8 cellular contexts compared by ENCODE assay signal in the genomic region with DNA sequence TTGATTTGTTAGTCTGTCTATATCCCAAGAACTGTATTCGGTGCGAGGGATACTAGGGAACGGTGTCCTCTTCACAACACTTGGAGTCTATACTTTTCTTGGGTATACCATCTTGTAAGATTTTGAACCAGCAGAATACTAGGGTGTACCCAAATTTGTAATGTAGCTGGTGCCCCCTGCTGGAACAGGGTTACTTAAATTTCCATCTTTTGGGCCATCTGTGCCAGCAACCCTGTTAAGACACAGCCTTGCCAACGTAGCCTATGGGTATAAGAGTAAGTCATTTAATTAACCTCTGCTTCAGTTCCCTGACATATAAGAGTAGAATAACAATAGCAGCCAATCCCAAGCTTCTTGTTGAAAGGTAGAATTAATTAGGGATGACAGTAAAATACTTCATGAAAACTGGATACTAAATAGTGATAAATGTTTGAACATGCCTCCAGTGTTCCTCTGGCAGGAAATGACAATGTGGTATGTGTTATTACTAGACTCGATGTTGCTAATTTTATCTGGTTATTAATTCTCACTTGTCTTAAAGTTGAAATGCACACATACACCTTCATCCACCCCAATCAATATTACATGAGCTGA.
DNase-seq lines count a peak whose midpoint lies in the region; ATAC-seq and TF ChIP-seq lines count a peak whose summit lies in the region.

No MANE protein-coding gene starts in this region.

- TF ChIP-seq RAD21 in neural cell (conservative IDR thresholded peaks at IDR 0.05) = peak; percentile 38

- TF ChIP-seq CTCF in neural cell (IDR thresholded peaks at IDR 0.05; ENCODE audit: poor library complexity, severe bottlenecking) (peak; percentile 36), thoracic aorta (IDR thresholded peaks at IDR 0.05) (peak; percentile 43)

- no peak overlapping the region for H3K4me3 Mint-ChIP-seq in activated CD4-positive, alpha-beta T cell treated with anti-CD3 and anti-CD28 coated beads for 36 hours

- peaks cover 6% of the 10 kb centered on the region for H3K4me1 Mint-ChIP-seq in activated CD4-positive, alpha-beta T cell treated with anti-CD3 and anti-CD28 coated beads for 36 hours

- no peak overlapping the region for H3K4me2 ChIP-seq in neural cell (ENCODE audit: low read length)

- H3K27me3 ChIP-seq in neural cell (ENCODE audit: insufficient read depth, low read depth, low read length) (no peaks in the 10 kb centered on the region), thoracic aorta (replicated peaks; ENCODE audit: insufficient read depth) (no peaks in the 10 kb centered on the region)

- no peak for TF ChIP-seq EP300 in neural cell (conservative IDR thresholded peaks at IDR 0.05; ENCODE audit: poor library complexity, severe bottlenecking)

- no peak overlapping the region for H2AFZ ChIP-seq in neural cell (ENCODE audit: low read depth, low read length)

- H3F3A ChIP-seq in neural cell (ENCODE audit: insufficient read depth, low read length, poor library complexity, severe bottlenecking) = no peaks in the 10 kb centered on the region

- peak; percentile 73 for ATAC-seq in GM19467 (IDR thresholded peaks at IDR 0.05; ENCODE audit: unreplicated experiment)
- peak; percentile 68 for ATAC-seq in activated CD4-positive, alpha-beta T cell treated with anti-CD3 and anti-CD28 coated beads for 36 hours
- peak; percentile 51 for ATAC-seq in thoracic aorta (ENCODE audit: insufficient number of reproducible peaks, low FRiP score, low read depth)

- no peaks in the 10 kb centered on the region for H3K79me2 ChIP-seq in neural cell (replicated peaks; ENCODE audit: insufficient read depth, low read length)

- H3K27ac ChIP-seq in neural cell (ENCODE audit: low read length) (no peak overlapping the region), thoracic aorta (no peak overlapping the region)

- H3K4me3 ChIP-seq in neural cell (ENCODE audit: low read length) (no peak overlapping the region), thoracic aorta (no peak overlapping the region)

- H4K20me1 ChIP-seq in neural cell (ENCODE audit: insufficient read depth) = no peaks in the 10 kb centered on the region

- no peak overlapping the region for H3K27ac Mint-ChIP-seq in activated CD4-positive, alpha-beta T cell treated with anti-CD3 and anti-CD28 coated beads for 36 hours

- no peaks in the 10 kb centered on the region for H3K9me2 ChIP-seq in neural cell (ENCODE audit: insufficient read depth, low read length)

- DNase-seq in COR-L47 (lab: John Stamatoyannopoulos, UW) = peak; percentile 62
- peak; percentile 61 for DNase-seq in NAMALWA (ENCODE audit: low spot score)
- peak; percentile 79 for DNase-seq in activated CD4-positive, alpha-beta T cell treated with anti-CD3 and anti-CD28 coated beads for 36 hours
- peak; percentile 51 for DNase-seq in ecto neural progenitor cell (ENCODE audit: low spot score)
- DNase-seq in thoracic aorta (ENCODE audit: low spot score) = no peak
- no peak for DNase-seq in NCI-H1048 (lab: John Stamatoyannopoulos, UW)

- POLR2A ChIA-PET in activated CD4-positive, alpha-beta T cell treated with anti-CD3 and anti-CD28 coated beads for 36 hours (lab: Charles Lee) = no interaction called here

- intact Hi-C loops in activated CD4-positive, alpha-beta T cell treated with anti-CD3 and anti-CD28 coated beads for 36 hours (cut with DNase I, micrococcal nuclease) = loop anchor here (1.0 to 5.0 kb wide), 5 partner anchors 366 to 640 kb away; no protein-coding TSS in a partner anchor

- H3K9me3 Mint-ChIP-seq in activated CD4-positive, alpha-beta T cell treated with anti-CD3 and anti-CD28 coated beads for 36 hours (ENCODE audit: low read depth) = no peaks in the 10 kb centered on the region

- H3K9ac ChIP-seq in neural cell (ENCODE audit: low read length) = no peak overlapping the region

- H3K9me3 ChIP-seq in neural cell (ENCODE audit: low read length) = no peaks in the 10 kb centered on the region
- H3K9me3 ChIP-seq in thoracic aorta = no peaks in the 10 kb centered on the region

- H3K36me3 ChIP-seq in neural cell (ENCODE audit: insufficient read depth, low read length) (no peaks in the 10 kb centered on the region), thoracic aorta (no peaks in the 10 kb centered on the region)

- no peaks in the 10 kb centered on the region for H3K27me3 Mint-ChIP-seq in activated CD4-positive, alpha-beta T cell treated with anti-CD3 and anti-CD28 coated beads for 36 hours

- H3K36me3 Mint-ChIP-seq in activated CD4-positive, alpha-beta T cell treated with anti-CD3 and anti-CD28 coated beads for 36 hours (ENCODE audit: low read depth) = no peaks in the 10 kb centered on the region

- CTCF ChIA-PET in activated CD4-positive, alpha-beta T cell treated with anti-CD3 and anti-CD28 coated beads for 36 hours (lab: Charles Lee) = interaction anchor here (0.6 to 1.2 kb wide), 2 partner anchors 20 to 517 kb away, joined by 3 read pairs; no protein-coding TSS in a partner anchor

- H3K4me1 ChIP-seq in thoracic aorta (ENCODE audit: control insufficient read depth in 1 of 2, low read depth in 2 of 2) = peaks cover 0 to 15% of the 10 kb centered on the region in 2 donors

TF ChIP-seq in neural cell, 6 proteins besides CTCF, POLR2A, EP300 and RAD21:
- peak; percentile 17 for TF ChIP-seq SMC3 (conservative IDR thresholded peaks at IDR 0.05; ENCODE audit: poor library complexity)
- TF ChIP-seq, protein P1, sequence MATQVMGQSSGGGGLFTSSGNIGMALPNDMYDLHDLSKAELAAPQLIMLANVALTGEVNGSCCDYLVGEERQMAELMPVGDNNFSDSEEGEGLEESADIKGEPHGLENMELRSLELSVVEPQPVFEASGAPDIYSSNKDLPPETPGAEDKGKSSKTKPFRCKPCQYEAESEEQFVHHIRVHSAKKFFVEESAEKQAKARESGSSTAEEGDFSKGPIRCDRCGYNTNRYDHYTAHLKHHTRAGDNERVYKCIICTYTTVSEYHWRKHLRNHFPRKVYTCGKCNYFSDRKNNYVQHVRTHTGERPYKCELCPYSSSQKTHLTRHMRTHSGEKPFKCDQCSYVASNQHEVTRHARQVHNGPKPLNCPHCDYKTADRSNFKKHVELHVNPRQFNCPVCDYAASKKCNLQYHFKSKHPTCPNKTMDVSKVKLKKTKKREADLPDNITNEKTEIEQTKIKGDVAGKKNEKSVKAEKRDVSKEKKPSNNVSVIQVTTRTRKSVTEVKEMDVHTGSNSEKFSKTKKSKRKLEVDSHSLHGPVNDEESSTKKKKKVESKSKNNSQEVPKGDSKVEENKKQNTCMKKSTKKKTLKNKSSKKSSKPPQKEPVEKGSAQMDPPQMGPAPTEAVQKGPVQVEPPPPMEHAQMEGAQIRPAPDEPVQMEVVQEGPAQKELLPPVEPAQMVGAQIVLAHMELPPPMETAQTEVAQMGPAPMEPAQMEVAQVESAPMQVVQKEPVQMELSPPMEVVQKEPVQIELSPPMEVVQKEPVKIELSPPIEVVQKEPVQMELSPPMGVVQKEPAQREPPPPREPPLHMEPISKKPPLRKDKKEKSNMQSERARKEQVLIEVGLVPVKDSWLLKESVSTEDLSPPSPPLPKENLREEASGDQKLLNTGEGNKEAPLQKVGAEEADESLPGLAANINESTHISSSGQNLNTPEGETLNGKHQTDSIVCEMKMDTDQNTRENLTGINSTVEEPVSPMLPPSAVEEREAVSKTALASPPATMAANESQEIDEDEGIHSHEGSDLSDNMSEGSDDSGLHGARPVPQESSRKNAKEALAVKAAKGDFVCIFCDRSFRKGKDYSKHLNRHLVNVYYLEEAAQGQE (IDR thresholded peaks at IDR 0.05; ENCODE audit: borderline replicate concordance) = no peak

Comparison
In these comparisons a context has a peak if more than half of its experiments do, and no peak if none do; other contexts are left out.
1. DNase-seq: peak in COR-L47 (single experiment), NAMALWA (single experiment), activated CD4-positive, alpha-beta T cell treated with anti-CD3 and anti-CD28 coated beads for 36 hours (single experiment) and ecto neural progenitor cell (single experiment); none in thoracic aorta (single experiment) and NCI-H1048 (single experiment).
2. Peak in every context shown above with its lines, with median percentiles within 50 percentile points of each other: ATAC-seq.